ENCODE assay signal across 1 cellular context in the genomic region with DNA sequence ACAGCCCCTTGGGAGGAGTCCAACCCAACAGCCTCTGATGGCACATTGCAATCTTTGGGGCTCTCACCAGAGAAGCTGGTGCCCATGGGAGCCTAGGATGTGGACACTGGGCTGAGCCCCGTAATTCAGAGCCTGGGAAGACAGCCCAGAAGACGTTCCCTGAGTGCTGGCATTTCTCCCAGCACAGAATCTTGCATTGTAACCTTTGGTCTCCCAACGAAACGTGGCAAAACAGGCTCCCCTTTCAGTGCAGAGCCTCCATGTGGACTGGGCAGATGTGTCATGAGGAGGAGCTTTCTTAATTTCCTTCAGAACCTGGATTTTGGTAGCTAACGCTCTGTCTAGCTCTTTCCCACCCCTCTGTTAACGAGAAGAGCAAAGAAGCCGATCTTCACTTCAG.
TF ChIP-seq lines count a peak whose summit lies in the region.

No MANE protein-coding gene starts in this region.

TF ChIP-seq in HepG2, 621 proteins besides CTCF, POLR2A, EP300 and RAD21:
- TF ChIP-seq HNF4G (IDR thresholded peaks at IDR 0.05; ENCODE audit: borderline replicate concordance, low read depth, low read length) (0 out of 2 replicates have a peak, but pooled peaks have one; percentile 6), HNF4G (CRISPR knock-in tag; IDR thresholded peaks at IDR 0.05; ENCODE audit: borderline replicate concordance, low read depth) (no peak), HNF4A (CRISPR knock-in tag; IDR thresholded peaks at IDR 0.05) (peak; percentile 48; the same call in 1 of the 2 replicates), SSRP1 (CRISPR knock-in tag; IDR thresholded peaks at IDR 0.05) (no peak), ZSCAN31 (CRISPR knock-in tag; IDR thresholded peaks at IDR 0.05; ENCODE audit: low read depth) (no peak), ZNF484 (CRISPR knock-in tag; IDR thresholded peaks at IDR 0.05; ENCODE audit: borderline replicate concordance, low read depth) (no peak), ISL2 (CRISPR knock-in tag; IDR thresholded peaks at IDR 0.05) (no peak), ZNF333 (CRISPR knock-in tag; IDR thresholded peaks at IDR 0.05; ENCODE audit: borderline replicate concordance) (no peak), SAP130 (CRISPR knock-in tag; IDR thresholded peaks at IDR 0.05; ENCODE audit: low read depth) (0 out of 2 replicates have a peak, but pooled peaks have one; percentile 19), CAMTA2 (CRISPR knock-in tag; IDR thresholded peaks at IDR 0.05; ENCODE audit: borderline replicate concordance) (no peak), GABPA (IDR thresholded peaks at IDR 0.05; ENCODE audit: low read depth, low read length) (no peak), GABPA (CRISPR knock-in tag; IDR thresholded peaks at IDR 0.05; ENCODE audit: low read depth) (no peak)
- TF ChIP-seq, protein P1, sequence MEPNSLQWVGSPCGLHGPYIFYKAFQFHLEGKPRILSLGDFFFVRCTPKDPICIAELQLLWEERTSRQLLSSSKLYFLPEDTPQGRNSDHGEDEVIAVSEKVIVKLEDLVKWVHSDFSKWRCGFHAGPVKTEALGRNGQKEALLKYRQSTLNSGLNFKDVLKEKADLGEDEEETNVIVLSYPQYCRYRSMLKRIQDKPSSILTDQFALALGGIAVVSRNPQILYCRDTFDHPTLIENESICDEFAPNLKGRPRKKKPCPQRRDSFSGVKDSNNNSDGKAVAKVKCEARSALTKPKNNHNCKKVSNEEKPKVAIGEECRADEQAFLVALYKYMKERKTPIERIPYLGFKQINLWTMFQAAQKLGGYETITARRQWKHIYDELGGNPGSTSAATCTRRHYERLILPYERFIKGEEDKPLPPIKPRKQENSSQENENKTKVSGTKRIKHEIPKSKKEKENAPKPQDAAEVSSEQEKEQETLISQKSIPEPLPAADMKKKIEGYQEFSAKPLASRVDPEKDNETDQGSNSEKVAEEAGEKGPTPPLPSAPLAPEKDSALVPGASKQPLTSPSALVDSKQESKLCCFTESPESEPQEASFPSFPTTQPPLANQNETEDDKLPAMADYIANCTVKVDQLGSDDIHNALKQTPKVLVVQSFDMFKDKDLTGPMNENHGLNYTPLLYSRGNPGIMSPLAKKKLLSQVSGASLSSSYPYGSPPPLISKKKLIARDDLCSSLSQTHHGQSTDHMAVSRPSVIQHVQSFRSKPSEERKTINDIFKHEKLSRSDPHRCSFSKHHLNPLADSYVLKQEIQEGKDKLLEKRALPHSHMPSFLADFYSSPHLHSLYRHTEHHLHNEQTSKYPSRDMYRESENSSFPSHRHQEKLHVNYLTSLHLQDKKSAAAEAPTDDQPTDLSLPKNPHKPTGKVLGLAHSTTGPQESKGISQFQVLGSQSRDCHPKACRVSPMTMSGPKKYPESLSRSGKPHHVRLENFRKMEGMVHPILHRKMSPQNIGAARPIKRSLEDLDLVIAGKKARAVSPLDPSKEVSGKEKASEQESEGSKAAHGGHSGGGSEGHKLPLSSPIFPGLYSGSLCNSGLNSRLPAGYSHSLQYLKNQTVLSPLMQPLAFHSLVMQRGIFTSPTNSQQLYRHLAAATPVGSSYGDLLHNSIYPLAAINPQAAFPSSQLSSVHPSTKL (CRISPR knock-in tag; IDR thresholded peaks at IDR 0.05) = 0 out of 2 replicates have a peak, but pooled peaks have one; percentile 6
